ENCODE assay signal across 18 cellular contexts in the genomic region with DNA sequence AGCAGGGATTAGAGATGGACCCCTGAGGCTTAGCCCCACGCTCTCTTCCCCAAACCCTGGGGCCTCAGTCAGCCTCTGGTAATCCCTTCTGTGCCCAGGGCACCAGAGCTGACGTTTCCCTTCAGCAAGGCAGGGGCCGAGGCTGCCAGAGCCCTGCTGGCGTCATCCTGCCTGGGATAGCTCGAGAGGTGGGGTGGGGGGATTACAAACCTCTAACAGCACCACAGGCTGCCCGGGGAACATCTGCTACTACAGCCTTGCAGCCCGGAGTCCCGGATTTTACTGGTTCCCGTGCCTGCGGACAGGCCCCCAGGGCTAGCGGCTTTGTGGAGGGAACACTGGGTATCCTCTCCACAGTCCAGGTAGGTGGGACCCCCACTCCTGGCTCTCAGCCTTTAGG. TPM values are rescaled to one million over a fixed set of nuclear protein-coding genes. Genes with fewer than 3 reads are reported as not detected.
DNase-seq lines count a peak whose midpoint lies in the region; ATAC-seq and FAIRE-seq lines count a peak whose summit lies in the region.
"Had no signal": no experiment of that assay in that cellular context is flagged by ENCODE, and none has a peak within 500 bp of the region (broad histone marks: within the 10 kb centered on the region; RNA-seq: fewer than 3 reads in every experiment).

A gene (plus strand): TSS at position 238 of the 400 bp plus-strand sequence. CDS start 1,144 bp downstream, outside the sequence.

- no peak for ATAC-seq in GM21526 (IDR thresholded peaks at IDR 0.05; ENCODE audit: low FRiP score, unreplicated experiment)

- H2AFZ ChIP-seq in neuronal stem cell (ENCODE audit: low read length): peak within 1 kb of the TSS; percentile 82

- H3K18ac ChIP-seq in neuronal stem cell (ENCODE audit: low read length): peak within 1 kb of the TSS; percentile 40

- H3K4me2 ChIP-seq in neuronal stem cell (ENCODE audit: insufficient read depth, low read length, poor library complexity, severe bottlenecking): no peak within 1 kb of the TSS

- H3K4me1 ChIP-seq in neuronal stem cell (ENCODE audit: control insufficient read depth in 2 of 2, insufficient read depth in 1 of 2, low read depth in 1 of 2, low read length in 2 of 2): peaks cover 4 to 8% of the 10 kb centered on the region in 2 donors
- H3K4me1 ChIP-seq: prostate gland, testis had no signal

- DNase-seq in DMS 273 treated with DMSO at 0.1 percent for 48 hours (lab: John Stamatoyannopoulos, UW) (peak; percentile 81), NCI-H1694 treated with DMSO at 0.1 percent for 48 hours (lab: John Stamatoyannopoulos, UW) (peak; percentile 72), ecto neural progenitor cell (ENCODE audit: low spot score) (peak; percentile 84), neuronal stem cell (ENCODE audit: low spot score) (no peak), NCI-H748 (lab: John Stamatoyannopoulos, UW; ENCODE audit: unreplicated experiment) (no peak), GM19239 (ENCODE audit: insufficient read length, low spot score) (no peak)
- DNase-seq in stimulated activated CD4-positive, alpha-beta T cell treated with anti-CD3 and anti-CD28 coated beads, Interleukin-2, amount 100 ng/mL, for 48 hours: no peak
- DNase-seq: amygdala; caudate nucleus; mesenchymal stem cell; NCI-H2029 treated with DMSO at 0.1 percent for 48 hours; NCI-H748 treated with DMSO at 0.1 percent for 48 hours; Peyer's patch; stimulated activated CD8-positive, alpha-beta memory T cell treated with anti-CD3 and anti-CD28 coated beads, Interleukin-4, amount 100 ng/mL, for 48 hours; testis had no signal

- no peak within 1 kb of the TSS for H4K91ac ChIP-seq in neuronal stem cell (ENCODE audit: low read depth, low read length, poor library complexity)

- no peak for FAIRE-seq in GM19239 (lab: Jason Lieb, UNC)
- FAIRE-seq: TTC549 had no signal

- H3K4ac ChIP-seq in neuronal stem cell (ENCODE audit: low read length): peak within 1 kb of the TSS; percentile 53

- no CpG with 5 or more reads among the region's 11 CpGs for WGBS in neuronal stem cell (ENCODE audit: extremely low coverage in 2 of 2, insufficient read length in 2 of 2, insufficient replicate concordance in 1 of 2), 2 donors

- peak within 1 kb of the TSS; percentile 49 for H2BK12ac ChIP-seq in neuronal stem cell (ENCODE audit: low read length)

- H2AK5ac ChIP-seq in neuronal stem cell (ENCODE audit: low read depth, low read length): peak within 1 kb of the TSS; percentile 73

- peak within 1 kb of the TSS; percentile 37 for H2BK15ac ChIP-seq in neuronal stem cell (ENCODE audit: low read length)

- H3K27ac ChIP-seq in neuronal stem cell (replicated peaks; ENCODE audit: low read length): no peak within 1 kb of the TSS
- H3K27ac ChIP-seq: prostate gland, testis had no signal

- no peak within 1 kb of the TSS for H4K8ac ChIP-seq in neuronal stem cell (ENCODE audit: low read depth, low read length)

- peak within 1 kb of the TSS; percentile 20 for H3K23ac ChIP-seq in neuronal stem cell (ENCODE audit: low read depth, low read length, poor library complexity)

- peaks cover 0 to 48% (median 0%) of the 10 kb centered on the region in 3 experiments for H3K27me3 ChIP-seq in neuronal stem cell (ENCODE audit: control insufficient read depth in 3 of 3, insufficient read depth in 3 of 3, low read depth in 1 of 3, low read length in 3 of 3)
- H3K27me3 ChIP-seq: Peyer's patch, testis had no signal

- H2BK120ac ChIP-seq in neuronal stem cell (ENCODE audit: low read depth, low read length): no peak within 1 kb of the TSS

- peak within 1 kb of the TSS; percentile 0 for H2BK5ac ChIP-seq in neuronal stem cell (ENCODE audit: low read length)

- H3K9me3 ChIP-seq in neuronal stem cell (replicated peaks in 1 of 2; ENCODE audit: control insufficient read depth in 2 of 2, insufficient read depth in 1 of 2, low read depth in 1 of 2, low read length in 2 of 2): no peaks in the 10 kb centered on the region
- H3K9me3 ChIP-seq: Peyer's patch, prostate gland, testis had no signal

- no peaks in the 10 kb centered on the region for H3K36me3 ChIP-seq in neuronal stem cell (replicated peaks in 1 of 2; ENCODE audit: control insufficient read depth in 2 of 2, insufficient read depth in 2 of 2, low read length in 2 of 2)
- H3K36me3 ChIP-seq: prostate gland had no signal

- H3K4me3 ChIP-seq in neuronal stem cell (ENCODE audit: low read length in 2 of 2): no peak within 1 kb of the TSS
- H3K4me3 ChIP-seq: Peyer's patch, prostate gland, testis had no signal

- H3K9ac ChIP-seq in neuronal stem cell (ENCODE audit: low read depth, low read length, poor library complexity): peak within 1 kb of the TSS; percentile 12

- H3K79me1 ChIP-seq in neuronal stem cell (ENCODE audit: low read depth, low read length): peaks cover 2% of the 10 kb centered on the region

- peak within 1 kb of the TSS; percentile 42 for H3K14ac ChIP-seq in neuronal stem cell (ENCODE audit: low read length)

RNA-seq across cellular contexts. Expression of the gene that starts here (rescaled TPM):
- polyA plus RNA-seq in neuronal stem cell (2013, experiment 1 of 2): 0.13 TPM
- polyA plus RNA-seq in neuronal stem cell (2013, experiment 2 of 2): not detected

Comparison
In these comparisons a context has a peak if more than half of its experiments do, and no peak if none do; other contexts are left out.
1. DNase-seq: peak in DMS 273 treated with DMSO at 0.1 percent for 48 hours (single experiment), NCI-H1694 treated with DMSO at 0.1 percent for 48 hours (single experiment) and ecto neural progenitor cell (single experiment); none in neuronal stem cell (single experiment), stimulated activated CD4-positive, alpha-beta T cell treated with anti-CD3 and anti-CD28 coated beads, Interleukin-2, amount 100 ng/mL, for 48 hours (0 of 2), NCI-H748 (single experiment) and GM19239 (single experiment).